Comparison of ENCODE assay signal across 16 cellular contexts in the genomic region with DNA sequence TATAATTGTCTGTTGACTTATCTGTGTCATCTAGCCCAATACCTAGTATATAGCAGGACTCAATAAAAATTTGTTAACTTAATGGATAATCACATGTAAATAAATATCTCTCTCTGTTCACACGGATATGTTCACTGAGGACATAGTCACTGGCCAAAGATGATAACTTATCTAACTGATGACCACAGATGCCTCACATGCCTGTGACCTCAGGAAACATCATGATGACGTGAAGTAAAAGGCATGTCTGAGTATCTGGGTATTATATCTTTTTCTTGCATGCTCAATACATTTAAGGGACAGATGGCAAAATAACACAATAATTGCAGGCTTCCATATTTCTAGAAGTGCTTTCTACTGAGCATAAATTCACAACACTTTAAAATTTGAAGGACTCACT. TPM values are rescaled to one million over a fixed set of nuclear protein-coding genes. Genes with fewer than 3 reads are reported as not detected.
"Had no signal": no experiment of that assay in that cellular context is flagged by ENCODE, and none has a peak within 500 bp of the region (broad histone marks: within the 10 kb centered on the region; RNA-seq: fewer than 3 reads in every experiment).

No MANE protein-coding gene starts in this region.

- DNase-seq: activated CD4-positive, alpha-beta T cell treated with anti-CD3 and anti-CD28 coated beads, Interleukin-2, amount 10 ng/mL, durations not matched to agents 24 days and 14 days; activated CD8-positive, alpha-beta memory T cell treated with anti-CD3 and anti-CD28 coated beads, Interleukin-2, amount 50 U/mL, for 4 hours; activated CD8-positive, alpha-beta T cell treated with anti-CD3 and anti-CD28 coated beads for 36 hours; activated naive CD4-positive, alpha-beta T cell treated with anti-CD3 and anti-CD28 coated beads for 36 hours; activated T-cell treated with anti-CD3 and anti-CD28 coated beads, Interleukin-2, amount 50 U/mL, for 4 hours; anterior cingulate cortex; heart right ventricle; immature natural killer cell; left cardiac atrium; posterior cingulate gyrus; stimulated activated CD4-positive, alpha-beta T cell treated with anti-CD3 and anti-CD28 coated beads, Interleukin-12 subunit alpha, Interleukin-12 subunit beta, amount 100 ng/mL, for 4 hours; stimulated activated CD4-positive, alpha-beta T cell treated with anti-CD3 and anti-CD28 coated beads, Interleukin-1b, Interleukin-23, amount 100 ng/mL, for 48 hours; stimulated activated naive CD4-positive, alpha-beta T cell treated with Interleukin-2 at 50 U/mL for 16 hours; thyroid gland had no signal

- H3K4me3 ChIP-seq: coronary artery, gastroesophageal sphincter, heart right ventricle, thyroid gland had no signal

RNA-seq across cellular contexts. Expression of gene PARD3B, which starts 41.4 kb away (rescaled TPM):
- polyA plus RNA-seq: immature natural killer cell had no signal
